ENCODE assay signal across 1 cellular context in the genomic region with DNA sequence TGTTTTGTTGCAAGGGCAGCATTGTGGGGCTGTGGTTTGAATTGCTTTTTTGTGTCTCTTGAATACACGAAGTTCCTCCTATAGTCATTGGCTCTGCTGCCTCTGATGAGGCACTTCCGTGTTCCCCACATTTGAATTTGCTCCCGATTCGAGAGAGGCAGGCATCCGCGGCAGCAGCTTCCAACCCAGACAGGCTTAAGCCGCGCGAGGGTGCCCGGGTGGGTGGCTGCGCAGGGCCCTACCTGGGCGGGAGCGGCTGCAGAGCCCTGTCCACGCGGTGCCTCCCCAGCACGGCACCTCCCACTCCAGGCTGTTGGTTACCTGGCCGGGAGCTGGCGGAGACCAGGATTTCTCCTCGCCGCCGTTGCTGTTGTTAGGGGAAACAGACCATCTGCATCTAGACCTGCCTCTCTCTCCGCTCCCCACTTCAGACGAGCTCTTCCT.
TF ChIP-seq lines count a peak whose summit lies in the region.

No MANE protein-coding gene starts in this region.

TF ChIP-seq in SK-N-SH, 30 proteins besides CTCF, POLR2A, EP300 and RAD21:
- TF ChIP-seq TEAD4 (IDR thresholded peaks at IDR 0.05; ENCODE audit: borderline replicate concordance, insufficient read depth), result no peak
- no peak for TF ChIP-seq GABPA (IDR thresholded peaks at IDR 0.05; ENCODE audit: low read depth)
- no peak for TF ChIP-seq ELF1 (IDR thresholded peaks at IDR 0.05)
- TF ChIP-seq SMC3 (IDR thresholded peaks at IDR 0.05; ENCODE audit: low read depth, low read length), result no peak
- TF ChIP-seq NRF1 (IDR thresholded peaks at IDR 0.05; ENCODE audit: low read depth, low read length), result no peak
- TF ChIP-seq, protein P1, sequence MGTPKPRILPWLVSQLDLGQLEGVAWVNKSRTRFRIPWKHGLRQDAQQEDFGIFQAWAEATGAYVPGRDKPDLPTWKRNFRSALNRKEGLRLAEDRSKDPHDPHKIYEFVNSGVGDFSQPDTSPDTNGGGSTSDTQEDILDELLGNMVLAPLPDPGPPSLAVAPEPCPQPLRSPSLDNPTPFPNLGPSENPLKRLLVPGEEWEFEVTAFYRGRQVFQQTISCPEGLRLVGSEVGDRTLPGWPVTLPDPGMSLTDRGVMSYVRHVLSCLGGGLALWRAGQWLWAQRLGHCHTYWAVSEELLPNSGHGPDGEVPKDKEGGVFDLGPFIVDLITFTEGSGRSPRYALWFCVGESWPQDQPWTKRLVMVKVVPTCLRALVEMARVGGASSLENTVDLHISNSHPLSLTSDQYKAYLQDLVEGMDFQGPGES (IDR thresholded peaks at IDR 0.05; ENCODE audit: low read depth, low read length), result no peak
- TF ChIP-seq RXRA (IDR thresholded peaks at IDR 0.05; ENCODE audit: borderline replicate concordance, low read depth), result no peak
- no peak for TF ChIP-seq NFIC (IDR thresholded peaks at IDR 0.05; ENCODE audit: borderline replicate concordance)
- TF ChIP-seq, protein P2, sequence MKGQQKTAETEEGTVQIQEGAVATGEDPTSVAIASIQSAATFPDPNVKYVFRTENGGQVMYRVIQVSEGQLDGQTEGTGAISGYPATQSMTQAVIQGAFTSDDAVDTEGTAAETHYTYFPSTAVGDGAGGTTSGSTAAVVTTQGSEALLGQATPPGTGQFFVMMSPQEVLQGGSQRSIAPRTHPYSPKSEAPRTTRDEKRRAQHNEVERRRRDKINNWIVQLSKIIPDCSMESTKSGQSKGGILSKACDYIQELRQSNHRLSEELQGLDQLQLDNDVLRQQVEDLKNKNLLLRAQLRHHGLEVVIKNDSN (IDR thresholded peaks at IDR 0.05; ENCODE audit: borderline replicate concordance, low read depth), result no peak
- no peak for TF ChIP-seq TAF1 (IDR thresholded peaks at IDR 0.05; ENCODE audit: borderline replicate concordance, low read depth, low read length)
- TF ChIP-seq ZBTB33 (IDR thresholded peaks at IDR 0.05; ENCODE audit: borderline replicate concordance, low read depth), result no peak
- no peak for TF ChIP-seq POLR2AphosphoS5 (IDR thresholded peaks at IDR 0.05; ENCODE audit: low read depth, low read length)
- TF ChIP-seq, protein P3, sequence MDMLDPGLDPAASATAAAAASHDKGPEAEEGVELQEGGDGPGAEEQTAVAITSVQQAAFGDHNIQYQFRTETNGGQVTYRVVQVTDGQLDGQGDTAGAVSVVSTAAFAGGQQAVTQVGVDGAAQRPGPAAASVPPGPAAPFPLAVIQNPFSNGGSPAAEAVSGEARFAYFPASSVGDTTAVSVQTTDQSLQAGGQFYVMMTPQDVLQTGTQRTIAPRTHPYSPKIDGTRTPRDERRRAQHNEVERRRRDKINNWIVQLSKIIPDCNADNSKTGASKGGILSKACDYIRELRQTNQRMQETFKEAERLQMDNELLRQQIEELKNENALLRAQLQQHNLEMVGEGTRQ (IDR thresholded peaks at IDR 0.05; ENCODE audit: borderline replicate concordance, low read depth, low read length), result no peak
- no peak for TF ChIP-seq FOSL2 (IDR thresholded peaks at IDR 0.05; ENCODE audit: borderline replicate concordance, low read depth)
- no peak for TF ChIP-seq MXI1 (IDR thresholded peaks at IDR 0.05; ENCODE audit: low read depth, low read length)
- TF ChIP-seq, protein P4, sequence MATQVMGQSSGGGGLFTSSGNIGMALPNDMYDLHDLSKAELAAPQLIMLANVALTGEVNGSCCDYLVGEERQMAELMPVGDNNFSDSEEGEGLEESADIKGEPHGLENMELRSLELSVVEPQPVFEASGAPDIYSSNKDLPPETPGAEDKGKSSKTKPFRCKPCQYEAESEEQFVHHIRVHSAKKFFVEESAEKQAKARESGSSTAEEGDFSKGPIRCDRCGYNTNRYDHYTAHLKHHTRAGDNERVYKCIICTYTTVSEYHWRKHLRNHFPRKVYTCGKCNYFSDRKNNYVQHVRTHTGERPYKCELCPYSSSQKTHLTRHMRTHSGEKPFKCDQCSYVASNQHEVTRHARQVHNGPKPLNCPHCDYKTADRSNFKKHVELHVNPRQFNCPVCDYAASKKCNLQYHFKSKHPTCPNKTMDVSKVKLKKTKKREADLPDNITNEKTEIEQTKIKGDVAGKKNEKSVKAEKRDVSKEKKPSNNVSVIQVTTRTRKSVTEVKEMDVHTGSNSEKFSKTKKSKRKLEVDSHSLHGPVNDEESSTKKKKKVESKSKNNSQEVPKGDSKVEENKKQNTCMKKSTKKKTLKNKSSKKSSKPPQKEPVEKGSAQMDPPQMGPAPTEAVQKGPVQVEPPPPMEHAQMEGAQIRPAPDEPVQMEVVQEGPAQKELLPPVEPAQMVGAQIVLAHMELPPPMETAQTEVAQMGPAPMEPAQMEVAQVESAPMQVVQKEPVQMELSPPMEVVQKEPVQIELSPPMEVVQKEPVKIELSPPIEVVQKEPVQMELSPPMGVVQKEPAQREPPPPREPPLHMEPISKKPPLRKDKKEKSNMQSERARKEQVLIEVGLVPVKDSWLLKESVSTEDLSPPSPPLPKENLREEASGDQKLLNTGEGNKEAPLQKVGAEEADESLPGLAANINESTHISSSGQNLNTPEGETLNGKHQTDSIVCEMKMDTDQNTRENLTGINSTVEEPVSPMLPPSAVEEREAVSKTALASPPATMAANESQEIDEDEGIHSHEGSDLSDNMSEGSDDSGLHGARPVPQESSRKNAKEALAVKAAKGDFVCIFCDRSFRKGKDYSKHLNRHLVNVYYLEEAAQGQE (IDR thresholded peaks at IDR 0.05; ENCODE audit: low read depth, low read length), result no peak
- TF ChIP-seq, protein P5, sequence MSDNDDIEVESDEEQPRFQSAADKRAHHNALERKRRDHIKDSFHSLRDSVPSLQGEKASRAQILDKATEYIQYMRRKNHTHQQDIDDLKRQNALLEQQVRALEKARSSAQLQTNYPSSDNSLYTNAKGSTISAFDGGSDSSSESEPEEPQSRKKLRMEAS (IDR thresholded peaks at IDR 0.05; ENCODE audit: low read depth), result no peak
- TF ChIP-seq FOXM1 (IDR thresholded peaks at IDR 0.05; ENCODE audit: low read depth), result no peak
